In the genomic region with DNA sequence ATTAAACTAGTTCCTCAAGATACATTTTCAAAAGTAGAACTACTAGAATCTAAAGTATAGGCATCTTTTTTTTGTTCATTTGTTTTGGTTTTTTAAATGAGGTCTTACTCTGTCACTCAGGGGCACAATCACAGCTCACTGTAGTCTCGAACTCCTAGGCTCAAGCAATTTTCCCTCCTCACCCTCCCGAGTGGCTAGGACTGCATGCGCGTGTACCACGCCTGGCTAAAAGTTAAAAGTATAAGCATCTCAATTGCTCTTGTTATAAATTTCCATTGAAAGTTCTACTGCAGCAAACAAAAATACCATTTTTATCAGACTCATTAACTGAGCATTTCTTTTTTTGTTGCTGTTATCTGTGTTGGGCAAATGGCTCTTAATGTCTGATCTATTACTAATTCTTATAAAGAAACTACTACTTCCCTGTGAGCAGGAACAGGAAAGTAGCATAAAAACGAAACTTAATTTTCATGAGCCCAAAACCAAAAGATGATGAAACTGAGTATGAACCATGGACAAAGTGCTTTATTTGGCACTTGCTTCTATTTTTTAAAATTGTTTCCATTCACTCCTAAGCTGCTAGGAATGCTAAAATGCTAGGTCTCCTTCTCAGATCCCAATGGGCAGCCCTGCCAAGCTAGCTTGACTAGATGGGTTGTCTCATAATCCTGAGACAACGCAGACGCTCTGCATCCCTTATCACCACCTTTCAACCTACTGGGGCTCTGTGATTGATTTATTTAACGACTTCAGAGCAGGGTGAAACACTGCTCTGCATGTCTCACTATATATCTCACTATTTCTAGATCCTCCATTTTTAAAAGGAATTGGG, we compare ENCODE assay signal across 8 cellular contexts. TPM values are rescaled to one million over a fixed set of nuclear protein-coding genes. Genes with fewer than 3 reads are reported as not detected.
DNase-seq lines count a peak whose midpoint lies in the region; ATAC-seq, FAIRE-seq and TF ChIP-seq lines count a peak whose summit lies in the region.

No MANE protein-coding gene starts in this region.

- no peak overlapping the region for H3K9ac ChIP-seq in HepG2 (ENCODE audit: insufficient read depth, low read depth, low read length)

- TF ChIP-seq EP300 in HepG2 (IDR thresholded peaks at IDR 0.05; ENCODE audit: low read depth in 2 of 2, low read length in 2 of 2) (no peak), HepG2 (CRISPR knock-in tag; IDR thresholded peaks at IDR 0.05; ENCODE audit: borderline replicate concordance) (no peak)

- H3K27ac ChIP-seq in HepG2 (ENCODE audit: extremely low read length, insufficient read depth, low read length), result no peak overlapping the region
- H3K27ac ChIP-seq in right lobe of liver, result no peak overlapping the region
- peak overlapping the region; percentile 9 to 22 for H3K27ac ChIP-seq in tibial artery
- H3K27ac ChIP-seq in prostate gland, result no peak overlapping the region

- POLR2A ChIA-PET in HepG2 (lab: Yijun Ruan, JAX), result no interaction called here

- H3K36me3 ChIP-seq in HepG2 (replicated peaks in 1 of 2; ENCODE audit: control insufficient read depth in 1 of 2, insufficient read depth in 2 of 2, low read length in 2 of 2) (peaks cover 14 to 56% of the 10 kb centered on the region in 2 experiments), right lobe of liver (peaks cover 0 to 2% (median 0%) of the 10 kb centered on the region in 4 donors), tibial artery (peaks cover 0 to 9% (median 0%) of the 10 kb centered on the region in 3 donors), prostate gland (no peaks in the 10 kb centered on the region)

- no peak for FAIRE-seq in HepG2 (lab: Jason Lieb, UNC)

- BruUV-seq in HepG2 (replicated peaks; lab: Mats Ljungman, UMichigan), result no TSS peak

- DNase-seq in HepG2 (ENCODE audit: low spot score) (no peak), right lobe of liver (no peak), NOMO-1 treated with DMSO at 0.1 percent for 48 hours (lab: John Stamatoyannopoulos, UW; ENCODE audit: unreplicated experiment) (peak; percentile 91), cardiac fibroblast (ENCODE audit: low read depth in 2 of 2) (peak; percentile 47 to 70), tibial artery (no peak), head of caudate nucleus (no peak), prostate gland (ENCODE audit: low spot score) (no peak)

- no peak overlapping the region for H3K4me3 ChIP-seq in HepG2 (replicated peaks in 1 of 3; ENCODE audit: insufficient read depth in 1 of 3, low read depth in 2 of 3, low read length in 3 of 3)
- no peak overlapping the region for H3K4me3 ChIP-seq in right lobe of liver
- H3K4me3 ChIP-seq in cardiac fibroblast (replicated peaks in 1 of 2; ENCODE audit: low read depth in 2 of 2, low read length in 2 of 2), result no peak overlapping the region
- H3K4me3 ChIP-seq in tibial artery, result no peak overlapping the region
- H3K4me3 ChIP-seq in prostate gland, result no peak overlapping the region

- TF ChIP-seq POLR2A in HepG2 (IDR thresholded peaks at IDR 0.05; ENCODE audit: insufficient read depth in 1 of 2, low read depth in 2 of 2, low read length in 2 of 2) (no peak), right lobe of liver (IDR thresholded peaks at IDR 0.05) (no peak), prostate gland (IDR thresholded peaks at IDR 0.05) (no peak)

- no peak for TF ChIP-seq CTCF in HepG2 (CRISPR knock-in tag; IDR thresholded peaks at IDR 0.05)
- no peak for TF ChIP-seq CTCF in right lobe of liver (IDR thresholded peaks at IDR 0.05)
- no peak for TF ChIP-seq CTCF in cardiac fibroblast (IDR thresholded peaks at IDR 0.05; ENCODE audit: low read depth, low read length)
- TF ChIP-seq CTCF in tibial artery (IDR thresholded peaks at IDR 0.05), result no peak
- TF ChIP-seq CTCF in prostate gland (IDR thresholded peaks at IDR 0.05), result no peak

- no peak for TF ChIP-seq RAD21 in HepG2 (CRISPR knock-in tag; IDR thresholded peaks at IDR 0.05)

- intact Hi-C loops in HepG2 (cut with micrococcal nuclease; ENCODE audit: unreplicated experiment), result no loop called here
- intact Hi-C loops in right lobe of liver (cut with DNase I), result no loop called here
- intact Hi-C loops in tibial artery (cut with DNase I; ENCODE audit: low total_unique reads), result no loop called here
- intact Hi-C loops in head of caudate nucleus (cut with DNase I), result no loop called here
- intact Hi-C loops in prostate gland (cut with DNase I), result no loop called here

- in situ Hi-C loops in HepG2 (cut with HindIII; ENCODE audit: extremely low pct_ligation_motif_present, low pct_unique_long_range_greater_than_20kb), result no loop called here

- peaks cover 17% of the 10 kb centered on the region; the same call in 1 of the 2 replicates for H4K20me1 ChIP-seq in HepG2 (ENCODE audit: insufficient read depth, low read length)

- H3K9me3 ChIP-seq in HepG2 (ENCODE audit: low read length) (no peaks in the 10 kb centered on the region), right lobe of liver (no peaks in the 10 kb centered on the region), tibial artery (no peaks in the 10 kb centered on the region), prostate gland (no peaks in the 10 kb centered on the region)

- H3K27me3 ChIP-seq in HepG2 (ENCODE audit: control insufficient read depth in 1 of 2, insufficient read depth in 2 of 2, low read length in 2 of 2) (no peaks in the 10 kb centered on the region), right lobe of liver (no peaks in the 10 kb centered on the region), tibial artery (no peaks in the 10 kb centered on the region), prostate gland (replicated peaks; ENCODE audit: insufficient read depth) (no peaks in the 10 kb centered on the region)

- H3K4me2 ChIP-seq in HepG2 (ENCODE audit: low read depth, low read length), result no peak overlapping the region

- H3K4me1 ChIP-seq in HepG2 (ENCODE audit: insufficient read depth, low read length) (peaks cover 24% of the 10 kb centered on the region), right lobe of liver (peaks cover 0 to 9% (median 0%) of the 10 kb centered on the region in 4 donors), tibial artery (peaks cover 0 to 43% (median 3%) of the 10 kb centered on the region in 4 donors), prostate gland (replicated peaks) (no peaks in the 10 kb centered on the region)

- 98% methylated on average over 9 of the region's 9 CpGs for WGBS in HepG2 (ENCODE audit: low lambda C conversion rate)
- WGBS in right lobe of liver (ENCODE audit: insufficient coverage, low coverage, low lambda C conversion rate, missing lambda C conversion rate), result 74% methylated on average over 9 of the region's 9 CpGs
- 83% methylated on average over 9 of the region's 9 CpGs for WGBS in prostate gland

- CTCF ChIA-PET in HepG2 (lab: Yijun Ruan, JAX; ENCODE audit: low intra/inter-chr PET ratio, low total read pairs), result no interaction called here

- no peak for ATAC-seq in HepG2
- ATAC-seq in right lobe of liver, result no peak
- ATAC-seq in HG02884 (IDR thresholded peaks at IDR 0.05; ENCODE audit: unreplicated experiment), result no peak

- H2AFZ ChIP-seq in HepG2 (ENCODE audit: low read length), result no peak overlapping the region

- peaks cover 32% of the 10 kb centered on the region for H3K79me2 ChIP-seq in HepG2 (ENCODE audit: insufficient read depth, low read length)

TF ChIP-seq in HepG2, 621 proteins besides CTCF, POLR2A, EP300 and RAD21:
- TF ChIP-seq ZBTB3 (CRISPR knock-in tag; IDR thresholded peaks at IDR 0.05; ENCODE audit: borderline replicate concordance, low read depth) (no peak), ERF (CRISPR knock-in tag; IDR thresholded peaks at IDR 0.05) (0 out of 2 replicates have a peak, but pooled peaks have one; percentile 7)

RNA-seq across cellular contexts. Expression of a gene that starts 36.9 kb away (rescaled TPM):
- total RNA-seq in HepG2 (2016; rRNA removed; fragmentation: Illumina TruSeq; extraction: Trizol) (136 and 161 TPM in 2 replicates), right lobe of liver (10 to 100 TPM; 27.6 to 39.3 (median 34.6) TPM), prostate gland (10 to 100 TPM; 65.4 to 76.6 TPM)
- total RNA-seq in HepG2 (2016; cell fraction: cytosol; rRNA removed; fragmentation: Illumina TruSeq; extraction: Trizol; ENCODE audit: low read depth), result 14.0 and 17.1 TPM in 2 replicates
- 135 and 149 TPM in 2 replicates for total RNA-seq in HepG2 (2016; cell fraction: insoluble cytoplasmic fraction; rRNA removed; fragmentation: Illumina TruSeq; extraction: Trizol)
- total RNA-seq in HepG2 (2016; cell fraction: membrane; rRNA removed; fragmentation: Illumina TruSeq; extraction: Trizol), result 40.4 and 43.8 TPM in 2 replicates
- 93.4 and 104 TPM in 2 replicates for total RNA-seq in HepG2 (2016; cell fraction: nucleus; rRNA removed; fragmentation: Illumina TruSeq; extraction: Trizol)
- 137 and 161 TPM in 2 replicates for polyA plus RNA-seq in HepG2 (2011; rRNA removed)
- 124 and 126 TPM in 2 replicates for polyA plus RNA-seq in HepG2 (2011; cell fraction: cytosol; rRNA removed)
- 271 and 292 TPM in 2 replicates for polyA plus RNA-seq in HepG2 (2011; cell fraction: nucleus; rRNA removed)
- polyA plus RNA-seq in HepG2 (2012), result 99.8 and 102 TPM in 2 replicates
- 9.6 and 11.2 TPM in 2 replicates for polyA plus RNA-seq in HepG2 (2016; cell fraction: cytosol; fragmentation: Illumina TruSeq; extraction: Trizol; ENCODE audit: low read depth)
- 107 and 117 TPM in 2 replicates for polyA plus RNA-seq in HepG2 (2016; cell fraction: insoluble cytoplasmic fraction; fragmentation: Illumina TruSeq; extraction: Trizol; ENCODE audit: low read depth)
- 20.1 and 21.8 TPM in 2 replicates for polyA plus RNA-seq in HepG2 (2016; cell fraction: membrane; fragmentation: Illumina TruSeq; extraction: Trizol; ENCODE audit: low read depth)
- 123 and 137 TPM in 2 replicates for polyA plus RNA-seq in HepG2 (2016; cell fraction: nucleus; fragmentation: Illumina TruSeq; extraction: Trizol; ENCODE audit: insufficient read depth, low read depth)
- polyA minus RNA-seq in HepG2 (2011; rRNA and poly(A)+ RNA removed; ENCODE audit: low replicate concordance), result 113 and 272 TPM in 2 replicates
- 117 and 119 TPM in 2 replicates for polyA minus RNA-seq in HepG2 (2011; cell fraction: cytosol; rRNA and poly(A)+ RNA removed)
- 108 and 134 TPM in 2 replicates for polyA minus RNA-seq in HepG2 (2011; cell fraction: nucleus; rRNA and poly(A)+ RNA removed)

Comparison
In these comparisons a context has a peak if more than half of its experiments do, and no peak if none do; other contexts are left out.
1. DNase-seq: peak in NOMO-1 treated with DMSO at 0.1 percent for 48 hours (single experiment) and cardiac fibroblast (2 of 2); none in HepG2 (single experiment), right lobe of liver (0 of 3), tibial artery (0 of 2), head of caudate nucleus (0 of 42) and prostate gland (single experiment).
2. H3K27ac ChIP-seq: peak in tibial artery (2 of 2); none in HepG2 (single experiment), right lobe of liver (0 of 3) and prostate gland (0 of 2).